8 cellular contexts compared by ENCODE assay signal in genomic region chr3:140942221-140943104, GRCh38. TPM values are rescaled to one million over a fixed set of nuclear protein-coding genes. Genes with fewer than 3 reads are reported as not detected.
DNase-seq lines count a peak whose midpoint lies in the region; ATAC-seq and TF ChIP-seq lines count a peak whose summit lies in the region.

No MANE protein-coding gene starts in this region.

- H3K27me3 ChIP-seq in dorsolateral prefrontal cortex = no peaks in the 10 kb centered on the region
- no peaks in the 10 kb centered on the region for H3K27me3 ChIP-seq in lower lobe of right lung (ENCODE audit: low read depth)

- ATAC-seq in HG02759 (IDR thresholded peaks at IDR 0.05; ENCODE audit: unreplicated experiment) (peak; percentile 46), lower lobe of right lung (peak; percentile 83 to 85)

- H3K27ac ChIP-seq in dorsolateral prefrontal cortex = peak overlapping the region; percentile 44 to 98 (median 93)
- peak overlapping the region; percentile 99 for H3K27ac ChIP-seq in lower lobe of right lung

- no peaks in the 10 kb centered on the region for H3K36me3 ChIP-seq in lower lobe of right lung

- TF ChIP-seq CTCF in dorsolateral prefrontal cortex (IDR thresholded peaks at IDR 0.05 in 54 of 56, conservative IDR thresholded peaks at IDR 0.05 in 2 of 56; ENCODE audit: low read depth in 1 of 56, partially characterized antibody in 56 of 56) (peak in 1 of 56 donors; percentile 7), lower lobe of right lung (IDR thresholded peaks at IDR 0.05) (peak; percentile 10)

- intact Hi-C loops in dorsolateral prefrontal cortex (cut with DNase I) = loop anchor here in 1 of 2 donors (5.0 kb wide), 1 partner anchor 290 kb away; the partner anchor contains the start of gene PXYLP1
- intact Hi-C loops in lower lobe of right lung (cut with DNase I) = no loop called here

- H3K4me3 ChIP-seq in dorsolateral prefrontal cortex (peak overlapping the region; percentile 58 to 97 (median 90)), lower lobe of right lung (peak overlapping the region; percentile 88)

- DNase-seq in NK-92 treated with Interleukin-12 subunit alpha and Interleukin-12 subunit beta, amount 100 ng/mL, for 24 hours (lab: John Stamatoyannopoulos, UW) = peak; percentile 53
- no peak for DNase-seq in NK-92 (lab: John Stamatoyannopoulos, UW; ENCODE audit: unreplicated experiment)
- DNase-seq in NCI-H1930 (lab: John Stamatoyannopoulos, UW) = peak; percentile 6 to 28
- DNase-seq in activated CD4-positive, alpha-beta T cell treated with anti-CD3 and anti-CD28 coated beads, Interleukin-2, amount 50 U/mL, for 1 hour = peak; percentile 28
- DNase-seq in dorsolateral prefrontal cortex = peak; percentile 26 to 67 (median 47)
- peak; percentile 76 for DNase-seq in lower lobe of right lung
- peak; percentile 8 to 27 (median 19) for DNase-seq in stimulated activated CD4-positive, alpha-beta T cell treated with anti-CD3 and anti-CD28 coated beads, TNF-alpha, amount 100 ng/mL, for 48 hours (ENCODE audit: low read depth in 3 of 3)

- H3K9me3 ChIP-seq in lower lobe of right lung = no peaks in the 10 kb centered on the region

- peaks cover 34% of the 10 kb centered on the region for H3K4me1 ChIP-seq in lower lobe of right lung

RNA-seq across cellular contexts. Expression of gene SLC25A36, which starts 0.8 kb away (rescaled TPM):
- total RNA-seq in dorsolateral prefrontal cortex (100 to 1,000 TPM in 7 of 120 experiments, 10 to 100 TPM in 113; 48.1 to 113 (median 82.6) TPM), lower lobe of right lung (91.5 TPM)
